Comparison of ENCODE assay signal across 1 cellular context in the genomic region with DNA sequence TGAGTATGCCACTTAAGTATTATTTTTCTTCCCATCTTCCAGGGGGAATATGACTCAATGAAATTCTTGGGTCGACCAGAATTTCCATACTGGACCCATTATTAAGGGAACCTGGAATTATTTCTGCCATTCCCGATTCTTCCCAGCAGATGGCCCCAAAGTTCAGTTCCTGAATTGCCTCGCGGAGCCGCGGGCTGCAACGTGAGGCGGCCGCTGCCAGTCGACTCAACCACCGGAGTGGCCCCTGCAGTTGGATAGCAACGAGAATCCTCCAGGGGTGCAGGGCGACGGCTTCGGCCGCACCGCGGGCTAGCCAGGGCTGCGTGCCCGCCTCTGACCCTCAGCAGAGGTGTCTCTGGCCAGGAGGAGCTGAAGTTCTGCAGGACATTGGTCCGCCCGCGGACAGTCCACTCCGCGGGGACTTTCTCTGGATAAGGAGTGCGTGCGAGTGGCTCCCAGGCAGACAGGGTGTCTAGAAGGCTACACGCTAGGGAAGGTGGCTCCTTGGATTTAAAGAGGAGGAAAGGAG.
TF ChIP-seq lines count a peak whose summit lies in the region.

No MANE protein-coding gene starts in this region.

TF ChIP-seq in WTC11, 78 proteins besides CTCF, POLR2A, EP300 and RAD21 (continued from another document):
- TF ChIP-seq, protein P1, sequence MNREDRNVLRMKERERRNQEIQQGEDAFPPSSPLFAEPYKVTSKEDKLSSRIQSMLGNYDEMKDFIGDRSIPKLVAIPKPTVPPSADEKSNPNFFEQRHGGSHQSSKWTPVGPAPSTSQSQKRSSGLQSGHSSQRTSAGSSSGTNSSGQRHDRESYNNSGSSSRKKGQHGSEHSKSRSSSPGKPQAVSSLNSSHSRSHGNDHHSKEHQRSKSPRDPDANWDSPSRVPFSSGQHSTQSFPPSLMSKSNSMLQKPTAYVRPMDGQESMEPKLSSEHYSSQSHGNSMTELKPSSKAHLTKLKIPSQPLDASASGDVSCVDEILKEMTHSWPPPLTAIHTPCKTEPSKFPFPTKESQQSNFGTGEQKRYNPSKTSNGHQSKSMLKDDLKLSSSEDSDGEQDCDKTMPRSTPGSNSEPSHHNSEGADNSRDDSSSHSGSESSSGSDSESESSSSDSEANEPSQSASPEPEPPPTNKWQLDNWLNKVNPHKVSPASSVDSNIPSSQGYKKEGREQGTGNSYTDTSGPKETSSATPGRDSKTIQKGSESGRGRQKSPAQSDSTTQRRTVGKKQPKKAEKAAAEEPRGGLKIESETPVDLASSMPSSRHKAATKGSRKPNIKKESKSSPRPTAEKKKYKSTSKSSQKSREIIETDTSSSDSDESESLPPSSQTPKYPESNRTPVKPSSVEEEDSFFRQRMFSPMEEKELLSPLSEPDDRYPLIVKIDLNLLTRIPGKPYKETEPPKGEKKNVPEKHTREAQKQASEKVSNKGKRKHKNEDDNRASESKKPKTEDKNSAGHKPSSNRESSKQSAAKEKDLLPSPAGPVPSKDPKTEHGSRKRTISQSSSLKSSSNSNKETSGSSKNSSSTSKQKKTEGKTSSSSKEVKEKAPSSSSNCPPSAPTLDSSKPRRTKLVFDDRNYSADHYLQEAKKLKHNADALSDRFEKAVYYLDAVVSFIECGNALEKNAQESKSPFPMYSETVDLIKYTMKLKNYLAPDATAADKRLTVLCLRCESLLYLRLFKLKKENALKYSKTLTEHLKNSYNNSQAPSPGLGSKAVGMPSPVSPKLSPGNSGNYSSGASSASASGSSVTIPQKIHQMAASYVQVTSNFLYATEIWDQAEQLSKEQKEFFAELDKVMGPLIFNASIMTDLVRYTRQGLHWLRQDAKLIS (CRISPR knock-in tag; IDR thresholded peaks at IDR 0.05; ENCODE audit: borderline replicate concordance): 0 out of 2 replicates have a peak, but pooled peaks have one; percentile 12
- TF ChIP-seq, protein P2, sequence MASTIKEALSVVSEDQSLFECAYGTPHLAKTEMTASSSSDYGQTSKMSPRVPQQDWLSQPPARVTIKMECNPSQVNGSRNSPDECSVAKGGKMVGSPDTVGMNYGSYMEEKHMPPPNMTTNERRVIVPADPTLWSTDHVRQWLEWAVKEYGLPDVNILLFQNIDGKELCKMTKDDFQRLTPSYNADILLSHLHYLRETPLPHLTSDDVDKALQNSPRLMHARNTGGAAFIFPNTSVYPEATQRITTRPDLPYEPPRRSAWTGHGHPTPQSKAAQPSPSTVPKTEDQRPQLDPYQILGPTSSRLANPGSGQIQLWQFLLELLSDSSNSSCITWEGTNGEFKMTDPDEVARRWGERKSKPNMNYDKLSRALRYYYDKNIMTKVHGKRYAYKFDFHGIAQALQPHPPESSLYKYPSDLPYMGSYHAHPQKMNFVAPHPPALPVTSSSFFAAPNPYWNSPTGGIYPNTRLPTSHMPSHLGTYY (CRISPR knock-in tag; IDR thresholded peaks at IDR 0.05): no peak
- TF ChIP-seq, protein P3, sequence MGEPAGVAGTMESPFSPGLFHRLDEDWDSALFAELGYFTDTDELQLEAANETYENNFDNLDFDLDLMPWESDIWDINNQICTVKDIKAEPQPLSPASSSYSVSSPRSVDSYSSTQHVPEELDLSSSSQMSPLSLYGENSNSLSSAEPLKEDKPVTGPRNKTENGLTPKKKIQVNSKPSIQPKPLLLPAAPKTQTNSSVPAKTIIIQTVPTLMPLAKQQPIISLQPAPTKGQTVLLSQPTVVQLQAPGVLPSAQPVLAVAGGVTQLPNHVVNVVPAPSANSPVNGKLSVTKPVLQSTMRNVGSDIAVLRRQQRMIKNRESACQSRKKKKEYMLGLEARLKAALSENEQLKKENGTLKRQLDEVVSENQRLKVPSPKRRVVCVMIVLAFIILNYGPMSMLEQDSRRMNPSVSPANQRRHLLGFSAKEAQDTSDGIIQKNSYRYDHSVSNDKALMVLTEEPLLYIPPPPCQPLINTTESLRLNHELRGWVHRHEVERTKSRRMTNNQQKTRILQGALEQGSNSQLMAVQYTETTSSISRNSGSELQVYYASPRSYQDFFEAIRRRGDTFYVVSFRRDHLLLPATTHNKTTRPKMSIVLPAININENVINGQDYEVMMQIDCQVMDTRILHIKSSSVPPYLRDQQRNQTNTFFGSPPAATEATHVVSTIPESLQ (CRISPR knock-in tag; IDR thresholded peaks at IDR 0.05): no peak
- TF ChIP-seq, protein P4, sequence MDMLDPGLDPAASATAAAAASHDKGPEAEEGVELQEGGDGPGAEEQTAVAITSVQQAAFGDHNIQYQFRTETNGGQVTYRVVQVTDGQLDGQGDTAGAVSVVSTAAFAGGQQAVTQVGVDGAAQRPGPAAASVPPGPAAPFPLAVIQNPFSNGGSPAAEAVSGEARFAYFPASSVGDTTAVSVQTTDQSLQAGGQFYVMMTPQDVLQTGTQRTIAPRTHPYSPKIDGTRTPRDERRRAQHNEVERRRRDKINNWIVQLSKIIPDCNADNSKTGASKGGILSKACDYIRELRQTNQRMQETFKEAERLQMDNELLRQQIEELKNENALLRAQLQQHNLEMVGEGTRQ (CRISPR knock-in tag; IDR thresholded peaks at IDR 0.05): no peak
- TF ChIP-seq ZNF317 (CRISPR knock-in tag; IDR thresholded peaks at IDR 0.05; ENCODE audit: borderline replicate concordance, low read depth) (no peak), ELF4 (CRISPR knock-in tag; IDR thresholded peaks at IDR 0.05; ENCODE audit: low read depth) (no peak), ZNF219 (CRISPR knock-in tag; IDR thresholded peaks at IDR 0.05; ENCODE audit: borderline replicate concordance) (no peak), JUN (CRISPR knock-in tag; IDR thresholded peaks at IDR 0.05) (no peak), SMAD3 (CRISPR knock-in tag; IDR thresholded peaks at IDR 0.05; ENCODE audit: borderline replicate concordance) (no peak)
- TF ChIP-seq, protein P5, sequence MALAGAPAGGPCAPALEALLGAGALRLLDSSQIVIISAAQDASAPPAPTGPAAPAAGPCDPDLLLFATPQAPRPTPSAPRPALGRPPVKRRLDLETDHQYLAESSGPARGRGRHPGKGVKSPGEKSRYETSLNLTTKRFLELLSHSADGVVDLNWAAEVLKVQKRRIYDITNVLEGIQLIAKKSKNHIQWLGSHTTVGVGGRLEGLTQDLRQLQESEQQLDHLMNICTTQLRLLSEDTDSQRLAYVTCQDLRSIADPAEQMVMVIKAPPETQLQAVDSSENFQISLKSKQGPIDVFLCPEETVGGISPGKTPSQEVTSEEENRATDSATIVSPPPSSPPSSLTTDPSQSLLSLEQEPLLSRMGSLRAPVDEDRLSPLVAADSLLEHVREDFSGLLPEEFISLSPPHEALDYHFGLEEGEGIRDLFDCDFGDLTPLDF (CRISPR knock-in tag; IDR thresholded peaks at IDR 0.05): no peak
- TF ChIP-seq, protein P6, sequence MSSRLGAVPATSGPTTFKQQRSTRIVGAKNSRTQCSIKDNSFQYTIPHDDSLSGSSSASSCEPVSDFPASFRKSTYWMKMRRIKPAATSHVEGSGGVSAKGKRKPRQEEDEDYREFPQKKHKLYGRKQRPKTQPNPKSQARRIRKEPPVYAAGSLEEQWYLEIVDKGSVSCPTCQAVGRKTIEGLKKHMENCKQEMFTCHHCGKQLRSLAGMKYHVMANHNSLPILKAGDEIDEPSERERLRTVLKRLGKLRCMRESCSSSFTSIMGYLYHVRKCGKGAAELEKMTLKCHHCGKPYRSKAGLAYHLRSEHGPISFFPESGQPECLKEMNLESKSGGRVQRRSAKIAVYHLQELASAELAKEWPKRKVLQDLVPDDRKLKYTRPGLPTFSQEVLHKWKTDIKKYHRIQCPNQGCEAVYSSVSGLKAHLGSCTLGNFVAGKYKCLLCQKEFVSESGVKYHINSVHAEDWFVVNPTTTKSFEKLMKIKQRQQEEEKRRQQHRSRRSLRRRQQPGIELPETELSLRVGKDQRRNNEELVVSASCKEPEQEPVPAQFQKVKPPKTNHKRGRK (CRISPR knock-in tag; IDR thresholded peaks at IDR 0.05; ENCODE audit: borderline replicate concordance): no peak
- TF ChIP-seq, protein P7, sequence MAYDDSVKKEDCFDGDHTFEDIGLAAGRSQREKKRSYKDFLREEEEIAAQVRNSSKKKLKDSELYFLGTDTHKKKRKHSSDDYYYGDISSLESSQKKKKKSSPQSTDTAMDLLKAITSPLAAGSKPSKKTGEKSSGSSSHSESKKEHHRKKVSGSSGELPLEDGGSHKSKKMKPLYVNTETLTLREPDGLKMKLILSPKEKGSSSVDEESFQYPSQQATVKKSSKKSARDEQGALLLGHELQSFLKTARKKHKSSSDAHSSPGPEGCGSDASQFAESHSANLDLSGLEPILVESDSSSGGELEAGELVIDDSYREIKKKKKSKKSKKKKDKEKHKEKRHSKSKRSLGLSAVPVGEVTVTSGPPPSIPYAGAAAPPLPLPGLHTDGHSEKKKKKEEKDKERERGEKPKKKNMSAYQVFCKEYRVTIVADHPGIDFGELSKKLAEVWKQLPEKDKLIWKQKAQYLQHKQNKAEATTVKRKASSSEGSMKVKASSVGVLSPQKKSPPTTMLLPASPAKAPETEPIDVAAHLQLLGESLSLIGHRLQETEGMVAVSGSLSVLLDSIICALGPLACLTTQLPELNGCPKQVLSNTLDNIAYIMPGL (CRISPR knock-in tag; IDR thresholded peaks at IDR 0.05): peak; percentile 88
TF ChIP-seq in WTC11: peak in this region for 4.
